Comparison of ENCODE assay signal across 8 cellular contexts in the genomic region with DNA sequence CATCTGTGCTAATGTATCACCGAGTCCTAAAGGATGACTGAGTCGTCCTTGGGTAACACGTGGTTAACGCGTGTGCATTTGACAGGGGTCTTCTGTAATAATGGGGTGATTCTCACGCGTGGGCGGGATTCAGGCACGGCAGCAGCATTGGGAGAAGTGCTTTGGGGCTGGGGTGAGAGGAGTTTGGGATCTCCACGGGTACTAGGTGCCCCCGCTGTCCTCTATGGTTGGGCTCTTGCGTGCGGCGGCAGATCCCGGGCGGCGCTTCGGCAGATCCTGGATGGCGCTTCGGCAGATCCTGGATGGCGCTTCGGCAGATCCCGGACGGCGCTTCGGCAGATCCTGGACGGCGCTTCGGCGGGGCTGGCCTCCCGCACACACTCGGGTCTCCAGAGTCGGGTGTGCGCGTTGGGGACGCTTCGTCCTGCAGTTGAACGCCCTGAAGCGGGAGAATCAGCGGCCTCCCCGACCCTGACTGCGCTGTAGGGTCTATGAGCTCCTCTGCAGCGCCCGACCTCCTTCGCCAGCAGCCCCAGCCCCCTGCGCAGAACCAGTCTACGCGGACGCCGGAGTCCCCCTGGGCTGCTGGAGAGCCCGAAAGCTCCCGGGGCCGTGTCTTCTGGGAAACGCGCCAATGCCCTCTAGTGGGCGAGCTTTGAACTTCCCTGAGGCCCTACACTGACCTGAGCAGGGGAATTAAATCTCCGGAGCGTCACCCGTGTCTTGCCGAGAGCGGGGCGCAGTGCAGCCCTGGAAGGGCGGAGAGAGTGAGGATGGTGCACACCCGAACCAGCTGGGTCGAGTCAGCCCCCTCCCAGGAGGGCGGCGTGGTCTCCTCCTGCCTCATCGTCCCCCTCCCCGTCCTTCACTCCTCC. TPM values are rescaled to one million over a fixed set of nuclear protein-coding genes. Genes with fewer than 3 reads are reported as not detected.
DNase-seq lines count a peak whose midpoint lies in the region; ATAC-seq, FAIRE-seq and TF ChIP-seq lines count a peak whose summit lies in the region.

No MANE protein-coding gene starts in this region.

- TF ChIP-seq CTCF in A549 (IDR thresholded peaks at IDR 0.05) (peak; percentile 56), dorsolateral prefrontal cortex (IDR thresholded peaks at IDR 0.05 in 54 of 56, conservative IDR thresholded peaks at IDR 0.05 in 2 of 56; ENCODE audit: low read depth in 1 of 56, partially characterized antibody in 56 of 56) (peak; percentile 44 to 89 (median 80)), lower leg skin (IDR thresholded peaks at IDR 0.05) (peak in 1 of 3 donors; percentile 84)

- H3K4me1 ChIP-seq in A549: no peaks in the 10 kb centered on the region

- no peak overlapping the region for H3K27ac ChIP-seq in A549
- H3K27ac ChIP-seq in dorsolateral prefrontal cortex: peak overlapping the region in 6 of 59 donors; percentile 5 to 56 (median 38)

- peak; percentile 67 to 71 for TF ChIP-seq RAD21 in A549 (conservative IDR thresholded peaks at IDR 0.05 in 1 of 2, IDR thresholded peaks at IDR 0.05 in 1 of 2)

- 18% methylated on average over 28 of the region's 69 CpGs for WGBS in A549 (ENCODE audit: missing lambda C conversion rate)
- WGBS in lower leg skin, 2 donors: 8 to 12% methylated on average over 30 to 36 of the region's 69 CpGs

- H3K9me3 ChIP-seq in A549: peaks cover 14% of the 10 kb centered on the region; the same call in 2 of the 3 replicates

- no peak for FAIRE-seq in A549 (lab: Jason Lieb, UNC)

- CTCF ChIA-PET in A549 (lab: Yijun Ruan, JAX): interaction anchor here (0.6 to 7.0 kb wide), 40 partner anchors 8 to 618 kb away, joined by 3 to 132 read pairs (median 6); no protein-coding TSS in a partner anchor

- peak; percentile 96 to 100 for ATAC-seq in A549
- ATAC-seq in GM18873 (IDR thresholded peaks at IDR 0.05; ENCODE audit: low FRiP score, unreplicated experiment): peak; percentile 53
- peak; percentile 86 for ATAC-seq in HG03439 (IDR thresholded peaks at IDR 0.05; ENCODE audit: unreplicated experiment)

- intact Hi-C loops in dorsolateral prefrontal cortex (cut with DNase I) (loop anchor here in 1 of 2 donors (1.0 to 5.0 kb wide), 2 partner anchors 96 to 142 kb away; no protein-coding TSS in a partner anchor), lower leg skin (cut with DNase I; ENCODE audit: low total_unique reads) (no loop called here)

- H3K4me2 ChIP-seq in A549: peak overlapping the region; percentile 85

- DNase-seq in A549 (ENCODE audit: low read depth in 1 of 2, low spot score in 1 of 2): peak; percentile 55 to 84
- peak; percentile 77 for DNase-seq in NCI-H526 treated with DMSO at 0.1 percent for 48 hours (lab: John Stamatoyannopoulos, UW)
- DNase-seq in activated CD4-positive, alpha-beta T cell treated with anti-CD3 and anti-CD28 coated beads, Interleukin-2, amount 50 U/mL, for 24 hours (ENCODE audit: low read depth in 1 of 2, low spot score in 1 of 2): peak; percentile 73 to 77
- peak; percentile 69 to 90 (median 78) for DNase-seq in dorsolateral prefrontal cortex
- DNase-seq in lower leg skin (ENCODE audit: low spot score in 2 of 2): peak; percentile 81 to 97
- DNase-seq in stimulated activated CD4-positive, alpha-beta T cell treated with anti-CD3 and anti-CD28 coated beads, Interleukin-4, amount 100 ng/mL, for 1 hour: peak; percentile 85

- TF ChIP-seq EP300 in A549 (IDR thresholded peaks at IDR 0.05): no peak

- TF ChIP-seq POLR2A in A549 (IDR thresholded peaks at IDR 0.05; ENCODE audit: low read length) (no peak), lower leg skin (IDR thresholded peaks at IDR 0.05) (no peak)

- H3K27me3 ChIP-seq in dorsolateral prefrontal cortex: peaks cover 0 to 51% (median 19%) of the 10 kb centered on the region in 45 donors

- POLR2A ChIA-PET in A549 (lab: Yijun Ruan, JAX): interaction anchor here (0.9 kb wide), 1 partner anchor 142 kb away, joined by 3 read pairs; no protein-coding TSS in a partner anchor

- H3K4me3 ChIP-seq in A549 (peak overlapping the region; percentile 37), dorsolateral prefrontal cortex (peak overlapping the region; percentile 6 to 72 (median 49)), lower leg skin (ENCODE audit: low read depth, poor library complexity, severe bottlenecking) (peak overlapping the region; percentile 9)

TF ChIP-seq in A549, 52 proteins besides CTCF, POLR2A, EP300 and RAD21:
- no peak for TF ChIP-seq NFE2L2 (conservative IDR thresholded peaks at IDR 0.05; ENCODE audit: low read length)
- TF ChIP-seq HOXA7 (CRISPR knock-in tag; IDR thresholded peaks at IDR 0.05): no peak
- TF ChIP-seq SMC3 (IDR thresholded peaks at IDR 0.05): peak; percentile 70

RNA-seq across cellular contexts. Expression of a gene that starts 48.1 kb away (rescaled TPM):
- polyA plus RNA-seq in A549 (2011; rRNA removed): 0.36 and 0.52 TPM in 2 replicates
- 0.25 and 0.29 TPM in 2 replicates for polyA plus RNA-seq in A549 (2012; cell fraction: cytosol; rRNA removed)
- 0.84 and 1.2 TPM in 2 replicates for polyA plus RNA-seq in A549 (2012; cell fraction: nucleus; rRNA removed)
- 0.18 to 0.50 TPM (median 0.29 TPM) in 3 replicates for polyA plus RNA-seq in A549 (2017; fragmentation: RNase III; extraction: RNeasy Plus Mini Kit Qiagen cat#74134 plus additional on column Dnase treatment)
- polyA minus RNA-seq in A549 (2011; rRNA and poly(A)+ RNA removed): 0.12 and 1.1 TPM in 2 replicates
- total RNA-seq in dorsolateral prefrontal cortex: 10 to 100 TPM in 9 of 120 experiments, 1 to 10 TPM in 111; 3.4 to 13.0 (median 7.1) TPM
- 100 to 1,000 TPM in 3 of 4 donors, 10 to 100 TPM in 1; 99.4 to 120 (median 109) TPM for total RNA-seq in lower leg skin

Comparison
In these comparisons a context has a peak if more than half of its experiments do, and no peak if none do; other contexts are left out.
1. RNA of a gene that starts 48.1 kb away (total RNA-seq): 99.4 to 120 TPM in lower leg skin; 3.4 to 13.0 TPM in dorsolateral prefrontal cortex; every median in the first group is over 4 times any median in the second.
2. Peak in every context shown above with its lines, with median percentiles within 50 percentile points of each other: ATAC-seq, DNase-seq and H3K4me3 ChIP-seq.